Comparison of ENCODE assay signal across 20 cellular contexts in the genomic region with DNA sequence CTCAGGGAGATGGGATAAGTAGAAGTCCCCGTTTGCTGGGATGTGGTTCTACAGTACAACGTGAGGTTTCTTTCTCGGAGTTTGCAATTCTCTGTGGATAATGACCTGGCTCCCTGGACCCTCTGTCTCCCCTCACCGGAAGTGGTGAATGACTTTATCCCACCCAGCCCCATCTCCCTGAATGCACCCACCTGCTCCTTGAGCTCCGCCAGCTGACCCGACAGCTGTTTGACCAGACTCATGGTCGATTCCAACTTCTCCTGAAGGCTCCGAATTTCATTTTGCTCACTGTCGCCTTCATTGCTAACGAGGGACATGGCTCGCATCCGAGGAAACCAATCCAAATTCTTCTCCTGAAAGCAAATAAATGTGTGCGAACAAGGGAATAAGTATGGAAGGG.
"Had no signal": no experiment of that assay in that cellular context is flagged by ENCODE, and none has a peak within 500 bp of the region (broad histone marks: within the 10 kb centered on the region; RNA-seq: fewer than 3 reads in every experiment).

No MANE protein-coding gene starts in this region.

- H3K9ac ChIP-seq: parathyroid adenoma had no signal

- H3K27me3 Mint-ChIP-seq: central memory CD8-positive, alpha-beta T cell; effector memory CD8-positive, alpha-beta T cell; stimulated activated naive B cell treated with anti-CD40 and anti-IgM and Interleukin-4, amounts not matched to agents 10 μg/mL and 1 μg/mL and 100 μg/mL, for 72 hours had no signal

- FAIRE-seq: urothelium cell line had no signal

- H3K9me3 ChIP-seq: body of pancreas, lower lobe of right lung, right lobe of liver, spleen, thyroid gland had no signal

- H3K9me3 Mint-ChIP-seq: activated T-cell treated with anti-CD3 and anti-CD28 coated beads, Interleukin-2, amount 50 U/mL, for 72 hours; central memory CD8-positive, alpha-beta T cell; effector memory CD8-positive, alpha-beta T cell; stimulated activated naive B cell treated with anti-CD40 and anti-IgM and Interleukin-4, amounts not matched to agents 10 μg/mL and 1 μg/mL and 100 μg/mL, for 72 hours; T-helper 1 cell treated with Interleukin-12 subunit alpha and Interleukin-12 subunit beta and Interleukin-4 antibody, amounts not matched to agents 30 μg/mL and 1 μg/mL, for 36 hours had no signal

- H3K4me3 ChIP-seq: body of pancreas, lower lobe of right lung, right lobe of liver, spleen, thyroid gland had no signal

- H3K79me2 ChIP-seq: parathyroid adenoma had no signal

- H3K27me3 ChIP-seq: body of pancreas, right lobe of liver, spleen, thyroid gland had no signal

- H2AFZ ChIP-seq: parathyroid adenoma had no signal

- DNase-seq: activated CD4-positive, alpha-beta T cell treated with anti-CD3 and anti-CD28 coated beads, Interleukin-2, amount 50 U/mL, for 1 hour; activated CD8-positive, alpha-beta memory T cell treated with anti-CD3 and anti-CD28 coated beads for 24 hours; activated CD8-positive, alpha-beta memory T cell treated with anti-CD3 and anti-CD28 coated beads, Interleukin-2, amount 50 U/mL, for 48 hours; activated gamma-delta T cell; activated T-cell treated with anti-CD3 and anti-CD28 coated beads, Interleukin-2, amount 50 U/mL, for 72 hours; amniotic stem cell; effector memory CD8-positive, alpha-beta T cell; right lobe of liver; spleen; stimulated activated CD4-positive, alpha-beta T cell treated with anti-CD3 and anti-CD28 coated beads, Interleukin-4, amount 100 ng/mL, for 4 hours; thyroid gland had no signal

- H3K4me3 Mint-ChIP-seq: activated T-cell treated with anti-CD3 and anti-CD28 coated beads, Interleukin-2, amount 50 U/mL, for 72 hours; central memory CD8-positive, alpha-beta T cell; effector memory CD8-positive, alpha-beta T cell; T-helper 1 cell treated with Interleukin-12 subunit alpha and Interleukin-12 subunit beta and Interleukin-4 antibody, amounts not matched to agents 30 μg/mL and 1 μg/mL, for 36 hours had no signal

- H3K27ac ChIP-seq: body of pancreas, epithelial cell of prostate, lower lobe of right lung, parathyroid adenoma, right lobe of liver, spleen, thyroid gland had no signal

- ATAC-seq: activated naive CD4-positive, alpha-beta T cell treated with anti-CD3 and anti-CD28 coated beads, Interleukin-2, amount 50 U/mL, for 72 hours; activated T-cell treated with anti-CD3 and anti-CD28 coated beads, Interleukin-2, amount 50 U/mL, for 72 hours; body of pancreas; effector memory CD8-positive, alpha-beta T cell had no signal

- H3K4me1 Mint-ChIP-seq: central memory CD8-positive, alpha-beta T cell had no signal

- H3K36me3 ChIP-seq: thyroid gland had no signal

- H3K27ac Mint-ChIP-seq: activated naive CD4-positive, alpha-beta T cell treated with anti-CD3 and anti-CD28 coated beads, Interleukin-2, amount 50 U/mL, for 72 hours; activated T-cell treated with anti-CD3 and anti-CD28 coated beads, Interleukin-2, amount 50 U/mL, for 72 hours; effector memory CD8-positive, alpha-beta T cell; T-helper 1 cell treated with Interleukin-12 subunit alpha and Interleukin-12 subunit beta and Interleukin-4 antibody, amounts not matched to agents 30 μg/mL and 1 μg/mL, for 36 hours had no signal

- H3K4me1 ChIP-seq: body of pancreas, lower lobe of right lung, parathyroid adenoma, right lobe of liver, thyroid gland had no signal
